Comparison of ENCODE assay signal across 9 cellular contexts in the genomic region with DNA sequence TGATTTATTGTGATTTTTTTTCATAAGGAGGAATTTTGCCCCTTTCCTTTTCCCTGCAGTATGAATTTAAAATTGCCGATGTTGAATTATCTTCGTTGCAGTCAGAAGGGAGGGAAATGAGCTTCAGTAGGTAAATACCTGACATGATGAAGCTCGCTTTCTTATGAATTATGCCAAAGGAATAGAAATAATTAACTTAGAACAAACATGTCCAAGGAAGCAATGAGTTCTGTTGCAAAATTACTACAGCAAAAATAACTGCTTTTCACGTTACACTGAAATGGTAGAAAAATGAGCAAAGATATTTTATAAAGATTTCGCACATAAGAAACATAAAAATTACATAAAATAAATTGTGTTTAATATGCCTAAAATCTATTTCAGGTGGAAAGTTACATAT.
"Had no signal": no experiment of that assay in that cellular context is flagged by ENCODE, and none has a peak within 500 bp of the region (broad histone marks: within the 10 kb centered on the region; RNA-seq: fewer than 3 reads in every experiment).

No MANE protein-coding gene starts in this region.

- H3K4me3 ChIP-seq: GM23248, HAP-1, K562 had no signal

- ATAC-seq: HCT116, K562 had no signal

- H3K4me1 ChIP-seq: HAP-1 had no signal

- H3K9me3 ChIP-seq: HAP-1 had no signal

- H3K27ac ChIP-seq: GM23248, HL-60 had no signal

- H3K9ac ChIP-seq: GM23248 had no signal

- H3K36me3 ChIP-seq: HAP-1 had no signal

- H2AFZ ChIP-seq: GM23248 had no signal

- DNase-seq: GM23248, GOT3, H7, HFFc6, IMR-90 had no signal
